ENCODE assay signal across 8 cellular contexts in the genomic region with DNA sequence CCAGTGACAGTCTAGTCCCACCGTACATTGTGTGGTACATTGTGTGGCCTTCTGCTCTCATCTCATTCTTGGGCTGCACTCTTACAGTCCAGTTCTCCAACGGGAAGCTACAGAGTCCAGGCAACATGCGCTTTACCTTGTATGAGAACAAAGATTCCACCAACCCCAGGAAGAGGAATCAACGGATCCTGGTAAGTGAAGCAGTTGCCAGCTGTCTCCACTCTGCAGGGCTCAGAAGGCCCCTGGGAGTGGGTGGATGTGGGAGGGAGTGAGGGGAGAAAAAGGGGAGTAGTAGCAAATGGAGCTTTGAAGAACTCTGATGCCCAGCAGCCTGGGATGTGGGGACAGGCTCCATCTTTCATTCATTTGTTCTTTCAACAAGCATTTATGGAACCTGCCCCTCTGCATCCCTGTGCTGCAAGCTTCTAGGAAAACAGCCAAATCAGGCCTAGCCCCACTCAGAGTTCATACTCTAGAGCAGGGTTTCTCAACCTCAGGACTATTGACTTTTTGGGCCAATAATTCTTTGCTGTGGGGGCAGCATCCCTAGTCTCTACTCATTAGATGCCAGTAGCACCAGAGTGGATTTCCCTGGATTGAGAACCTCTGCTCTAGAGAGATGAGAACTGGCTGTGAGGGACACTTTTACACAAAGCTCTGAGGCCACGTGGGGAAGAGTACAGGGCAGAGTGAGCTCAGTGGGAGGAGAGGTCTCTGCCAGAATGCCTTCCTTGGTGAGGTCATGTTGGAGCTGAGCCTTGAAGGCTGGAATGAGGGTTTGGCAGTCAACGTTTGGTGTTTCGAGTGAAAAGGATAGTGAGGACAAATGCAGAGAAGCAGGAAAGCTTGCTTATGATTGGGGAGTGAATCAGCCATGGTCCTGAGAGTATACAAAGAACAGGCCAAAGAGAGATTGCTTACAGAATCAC. TPM values are rescaled to one million over a fixed set of nuclear protein-coding genes. Genes with fewer than 3 reads are reported as not detected.
DNase-seq lines count a peak whose midpoint lies in the region; ATAC-seq lines count a peak whose summit lies in the region.

No MANE protein-coding gene starts in this region.

- H3K36me3 ChIP-seq in ectodermal cell (ENCODE audit: control insufficient read depth, insufficient read depth, low read length) (no peaks in the 10 kb centered on the region), mesendoderm (ENCODE audit: control insufficient read depth, insufficient read depth, low read length) (no peaks in the 10 kb centered on the region)

- peaks cover 15% of the 10 kb centered on the region for H3K79me2 ChIP-seq in mesendoderm (ENCODE audit: control insufficient read depth, insufficient read depth, low read length)

- peak overlapping the region; percentile 93 for H3K56ac ChIP-seq in mesendoderm (ENCODE audit: low read length)

- H3K27me3 ChIP-seq in ectodermal cell (ENCODE audit: control insufficient read depth, insufficient read depth, low read length, poor library complexity, severe bottlenecking) (no peaks in the 10 kb centered on the region), mesendoderm (ENCODE audit: insufficient read depth, low read length, poor library complexity) (no peaks in the 10 kb centered on the region)

- no peak overlapping the region for H4K5ac ChIP-seq in mesendoderm (ENCODE audit: low read length)

- H2BK15ac ChIP-seq in mesendoderm (replicated peaks; ENCODE audit: low read depth) = no peak overlapping the region

- peak overlapping the region; percentile 91 for H3K9ac ChIP-seq in mesendoderm (ENCODE audit: low read length)

- H3K4me3 ChIP-seq in ectodermal cell (ENCODE audit: insufficient read depth, low read depth, low read length) (peak overlapping the region; percentile 82), mesendoderm (ENCODE audit: low read length) (peak overlapping the region; percentile 93)

- DNase-seq in NCI-H1694 (lab: John Stamatoyannopoulos, UW) (peak; percentile 14), NCI-H1694 treated with DMSO at 0.1 percent for 48 hours (lab: John Stamatoyannopoulos, UW) (no peak), RKO (ENCODE audit: low spot score) (peak; percentile 81), mesendoderm (peak; percentile 48), ureter (ENCODE audit: low spot score) (peak; percentile 73), iPS-NIHi7 (ENCODE audit: extremely low spot score) (no peak)

- peak overlapping the region; percentile 96 for H3K4me2 ChIP-seq in mesendoderm (ENCODE audit: low read length)

- no peak overlapping the region for H3K4ac ChIP-seq in mesendoderm (ENCODE audit: low read depth, low read length)

- ATAC-seq in GM19452 (IDR thresholded peaks at IDR 0.05; ENCODE audit: unreplicated experiment) = no peak

- H3K18ac ChIP-seq in mesendoderm (ENCODE audit: low read length) = no peak overlapping the region

- H4K8ac ChIP-seq in mesendoderm (ENCODE audit: low read depth, low read length) = no peak overlapping the region

- no peak overlapping the region for H3K23ac ChIP-seq in mesendoderm (ENCODE audit: low read length)

- H2BK120ac ChIP-seq in mesendoderm (ENCODE audit: low read depth, low read length) = no peak overlapping the region

- peaks cover 19% of the 10 kb centered on the region for H3K79me1 ChIP-seq in mesendoderm (ENCODE audit: low read length)

- H2BK5ac ChIP-seq in mesendoderm (ENCODE audit: low read length) = no peak overlapping the region

- H3K27ac ChIP-seq in ectodermal cell (ENCODE audit: insufficient read depth, low read depth, low read length, poor library complexity, severe bottlenecking) = no peak overlapping the region
- no peak overlapping the region for H3K27ac ChIP-seq in mesendoderm (ENCODE audit: low read depth, low read length)

- peaks cover 10% of the 10 kb centered on the region for H3K4me1 ChIP-seq in ectodermal cell (ENCODE audit: control insufficient read depth, insufficient read depth, low read length)
- H3K4me1 ChIP-seq in mesendoderm (ENCODE audit: control insufficient read depth, low read depth, low read length) = peaks cover 4% of the 10 kb centered on the region

- H2AK5ac ChIP-seq in mesendoderm (ENCODE audit: low read length) = no peak overlapping the region

- H3K9me3 ChIP-seq in ectodermal cell (ENCODE audit: control insufficient read depth, low read length) = no peaks in the 10 kb centered on the region

- WGBS in ectodermal cell, 2 experiments = 57 to 61% methylated on average over 7 of the region's 7 CpGs
- WGBS in mesendoderm (ENCODE audit: extremely low coverage, insufficient coverage, low lambda C conversion rate) = no CpG with 5 or more reads among the region's 7 CpGs

RNA-seq across cellular contexts. Expression of a gene that starts 1.1 kb away (rescaled TPM):
- 40.9 TPM for polyA plus RNA-seq in ectodermal cell (2013, experiment 1 of 4)
- polyA plus RNA-seq in ectodermal cell (2013, experiment 2 of 4) = 42.6 TPM
- 27.3 TPM for polyA plus RNA-seq in ectodermal cell (2013, experiment 3 of 4)
- polyA plus RNA-seq in ectodermal cell (2013, experiment 4 of 4) = 33.3 TPM
- polyA plus RNA-seq in mesendoderm (2013, experiment 1 of 2) = 21.0 TPM
- polyA plus RNA-seq in mesendoderm (2013, experiment 2 of 2) = 22.4 TPM
- total RNA-seq in ureter = 27.5 TPM

RNA-seq across cellular contexts. Expression of a gene that starts 21.6 kb away (rescaled TPM):
- 23.5 TPM for polyA plus RNA-seq in ectodermal cell (2013, experiment 1 of 4)
- polyA plus RNA-seq in ectodermal cell (2013, experiment 2 of 4) = 21.2 TPM
- polyA plus RNA-seq in ectodermal cell (2013, experiment 3 of 4) = 17.1 TPM
- polyA plus RNA-seq in ectodermal cell (2013, experiment 4 of 4) = 21.1 TPM
- polyA plus RNA-seq in mesendoderm (2013, experiment 1 of 2) = 3.9 TPM
- 3.9 TPM for polyA plus RNA-seq in mesendoderm (2013, experiment 2 of 2)
- total RNA-seq in ureter = 12.6 TPM

Comparison
In these comparisons a context has a peak if more than half of its experiments do, and no peak if none do; other contexts are left out.
1. DNase-seq: peak in NCI-H1694 (single experiment), RKO (single experiment), mesendoderm (single experiment) and ureter (single experiment); none in NCI-H1694 treated with DMSO at 0.1 percent for 48 hours (single experiment) and iPS-NIHi7 (single experiment).